8 cellular contexts compared by ENCODE assay signal in the genomic region with DNA sequence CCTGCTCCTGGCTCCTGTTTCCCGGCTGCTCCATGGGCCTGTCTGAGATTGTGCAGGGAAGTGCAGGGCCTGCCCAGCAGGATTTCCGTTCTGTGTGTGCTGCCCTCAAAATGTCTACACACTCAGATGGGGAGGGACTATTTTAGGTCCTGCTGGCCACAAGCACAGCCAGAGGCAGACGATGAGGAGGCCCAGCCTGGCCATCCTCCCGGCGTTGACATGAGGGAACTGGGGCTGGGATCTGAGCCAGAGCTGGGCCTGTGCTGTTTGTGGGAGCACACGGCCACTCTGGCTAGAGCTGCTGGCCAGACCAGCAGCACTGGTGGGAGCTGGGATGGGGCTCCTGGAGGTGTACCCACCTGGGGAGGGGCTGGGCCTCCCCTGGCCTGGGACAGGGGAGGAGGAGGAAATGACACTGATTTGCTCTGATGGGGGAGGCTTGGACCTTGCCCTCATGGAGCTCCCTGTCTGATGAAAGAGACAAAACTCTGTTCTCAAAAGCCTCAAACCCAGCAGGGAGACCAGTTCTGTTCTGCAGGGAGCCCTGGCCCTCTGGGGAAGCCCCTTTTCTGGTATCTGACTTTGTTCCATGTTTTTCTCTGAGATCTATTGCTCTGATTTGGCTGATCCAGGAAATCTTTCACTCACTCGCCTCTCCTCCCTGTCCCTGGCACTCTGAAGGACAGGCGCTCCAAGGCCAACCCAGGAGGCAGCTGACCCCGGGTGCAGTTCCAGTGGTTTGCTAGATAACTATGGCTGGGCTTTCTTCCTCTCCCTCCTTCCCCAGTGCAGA.
DNase-seq lines count a peak whose midpoint lies in the region; ATAC-seq and TF ChIP-seq lines count a peak whose summit lies in the region.

No MANE protein-coding gene starts in this region.

- ATAC-seq in right lobe of liver (peak; percentile 71 to 81 (median 77)), GM21717 (IDR thresholded peaks at IDR 0.05; ENCODE audit: unreplicated experiment) (no peak)

- H3K36me3 ChIP-seq in Peyer's patch (no peaks in the 10 kb centered on the region), right lobe of liver (peaks cover 0 to 5% (median 0%) of the 10 kb centered on the region in 4 donors)

- H3K9me3 ChIP-seq in Peyer's patch (no peaks in the 10 kb centered on the region), right lobe of liver (no peaks in the 10 kb centered on the region)

- no peak overlapping the region for H3K4me3 ChIP-seq in Peyer's patch
- no peak overlapping the region for H3K4me3 ChIP-seq in right lobe of liver

- H3K4me1 ChIP-seq in Peyer's patch = peaks cover 0 to 8% (median 0%) of the 10 kb centered on the region in 4 donors
- H3K4me1 ChIP-seq in right lobe of liver = peaks cover 0 to 16% (median 4%) of the 10 kb centered on the region in 4 donors

- DNase-seq in Peyer's patch = peak in 2 of 3 donors; percentile 48 to 52
- peak; percentile 35 for DNase-seq in ecto neural progenitor cell (ENCODE audit: low spot score)
- peak; percentile 60 to 72 (median 68) for DNase-seq in right lobe of liver
- DNase-seq in substantia nigra (lab: John Stamatoyannopoulos, UW) = peak in 38 of 49 donors; percentile 25 to 91 (median 54)
- no peak for DNase-seq in SHP77 (lab: John Stamatoyannopoulos, UW)
- no peak for DNase-seq in NCI-H2107 (lab: John Stamatoyannopoulos, UW)
- no peak for DNase-seq in NCI-H1436 treated with DMSO at 0.1 percent for 48 hours (lab: John Stamatoyannopoulos, UW)

- H3K27me3 ChIP-seq in Peyer's patch (no peaks in the 10 kb centered on the region), right lobe of liver (no peaks in the 10 kb centered on the region)

- TF ChIP-seq POLR2A in Peyer's patch (IDR thresholded peaks at IDR 0.05) (no peak), right lobe of liver (IDR thresholded peaks at IDR 0.05) (peak; percentile 22)

- 40% methylated on average over 3 of the region's 9 CpGs for WGBS in right lobe of liver (ENCODE audit: insufficient coverage, low coverage, low lambda C conversion rate, missing lambda C conversion rate)

- TF ChIP-seq CTCF in Peyer's patch (IDR thresholded peaks at IDR 0.05) = no peak
- TF ChIP-seq CTCF in right lobe of liver (IDR thresholded peaks at IDR 0.05) = no peak

- H3K27ac ChIP-seq in Peyer's patch (peak overlapping the region; percentile 38 to 52 (median 45)), right lobe of liver (peak overlapping the region in 2 of 3 donors; percentile 5 to 57), substantia nigra (ENCODE audit: low read depth, low read length, poor library complexity, severe bottlenecking) (peak overlapping the region; percentile 68)

- intact Hi-C loops in right lobe of liver (cut with DNase I) = loop anchor here in 1 of 2 donors (10.0 kb wide), 1 partner anchor 180 kb away; no protein-coding TSS in a partner anchor

Comparison
In these comparisons a context has a peak if more than half of its experiments do, and no peak if none do; other contexts are left out.
1. DNase-seq: peak in Peyer's patch (2 of 3), ecto neural progenitor cell (single experiment), right lobe of liver (3 of 3) and substantia nigra (38 of 49); none in SHP77 (0 of 2), NCI-H2107 (single experiment) and NCI-H1436 treated with DMSO at 0.1 percent for 48 hours (single experiment).
2. Peak in every context shown above with its lines, with median percentiles within 50 percentile points of each other: H3K27ac ChIP-seq.